In genomic region chr11:1640076-1640946, GRCh38 we compare ENCODE assay signal across 8 cellular contexts. TPM values are rescaled to one million over a fixed set of nuclear protein-coding genes. Genes with fewer than 3 reads are reported as not detected.
A peak's percentile ranks its signal among the peaks of the same experiment; 100 is the strongest.
DNase-seq lines count a peak whose midpoint lies in the region; ATAC-seq and TF ChIP-seq lines count a peak whose summit lies in the region.

No MANE protein-coding gene starts in this region.

- no peaks in the 10 kb centered on the region for H3K9me3 Mint-ChIP-seq in activated CD4-positive, alpha-beta T cell treated with anti-CD3 and anti-CD28 coated beads for 36 hours (ENCODE audit: low read depth)

- H3K4me1 ChIP-seq in heart right ventricle (peaks cover 0 to 28% (median 15%) of the 10 kb centered on the region in 9 donors), ovary (ENCODE audit: insufficient read depth) (no peaks in the 10 kb centered on the region)

- H3K36me3 ChIP-seq in heart right ventricle (no peaks in the 10 kb centered on the region), ovary (no peaks in the 10 kb centered on the region)

- TF ChIP-seq CTCF in heart right ventricle (IDR thresholded peaks at IDR 0.05) (peak; percentile 60 to 90 (median 78)), ovary (IDR thresholded peaks at IDR 0.05) (no peak)

- peaks cover 6% of the 10 kb centered on the region for H3K27me3 Mint-ChIP-seq in activated CD4-positive, alpha-beta T cell treated with anti-CD3 and anti-CD28 coated beads for 36 hours

- 49 to 59% methylated on average over 32 of the region's 32 CpGs for WGBS in heart right ventricle, 2 donors
- 52 to 59% (median 53%) methylated on average over 32 of the region's 32 CpGs for WGBS in ovary, 3 donors

- H3K4me3 ChIP-seq in heart right ventricle = no peak overlapping the region
- H3K4me3 ChIP-seq in ovary = no peak overlapping the region

- no peaks in the 10 kb centered on the region for H3K36me3 Mint-ChIP-seq in activated CD4-positive, alpha-beta T cell treated with anti-CD3 and anti-CD28 coated beads for 36 hours (ENCODE audit: low read depth)

- TF ChIP-seq POLR2A in ovary (IDR thresholded peaks at IDR 0.05) = no peak

- H3K4me3 Mint-ChIP-seq in activated CD4-positive, alpha-beta T cell treated with anti-CD3 and anti-CD28 coated beads for 36 hours = no peak overlapping the region

- CTCF ChIA-PET in activated CD4-positive, alpha-beta T cell treated with anti-CD3 and anti-CD28 coated beads for 36 hours (lab: Charles Lee) = interaction anchor here (0.5 to 1.7 kb wide), 10 partner anchors 11 to 1117 kb away, joined by 3 to 9 read pairs (median 3); no protein-coding TSS in a partner anchor

- no peak overlapping the region for H3K27ac Mint-ChIP-seq in activated CD4-positive, alpha-beta T cell treated with anti-CD3 and anti-CD28 coated beads for 36 hours

- intact Hi-C loops in activated CD4-positive, alpha-beta T cell treated with anti-CD3 and anti-CD28 coated beads for 36 hours (cut with DNase I, micrococcal nuclease) = no loop called here
- intact Hi-C loops in heart right ventricle (cut with DNase I) = loop anchor here in 1 of 10 donors (10.0 kb wide), 1 partner anchor 514 kb away; no protein-coding TSS in a partner anchor
- intact Hi-C loops in ovary (cut with DNase I) = no loop called here

- POLR2A ChIA-PET in activated CD4-positive, alpha-beta T cell treated with anti-CD3 and anti-CD28 coated beads for 36 hours (lab: Charles Lee) = no interaction called here

- no peak for TF ChIP-seq EP300 in ovary (IDR thresholded peaks at IDR 0.05)

- H3K9me3 ChIP-seq in heart right ventricle = no peaks in the 10 kb centered on the region
- no peaks in the 10 kb centered on the region for H3K9me3 ChIP-seq in ovary

- DNase-seq in activated CD4-positive, alpha-beta T cell treated with anti-CD3 and anti-CD28 coated beads for 36 hours = peak; percentile 54
- no peak for DNase-seq in activated CD4-positive, alpha-beta T cell treated with anti-CD3 and anti-CD28 coated beads for 1 hour
- DNase-seq in NAMALWA (ENCODE audit: low spot score) = peak; percentile 35
- DNase-seq in activated CD8-positive, alpha-beta memory T cell treated with anti-CD3 and anti-CD28 coated beads, Interleukin-2, amount 50 U/mL, for 48 hours = peak; percentile 69
- DNase-seq in heart right ventricle = no peak
- DNase-seq in stimulated activated CD4-positive, alpha-beta T cell treated with anti-CD3 and anti-CD28 coated beads, Interleukin-4, amount 100 ng/mL, for 1 hour = peak; percentile 34
- no peak for DNase-seq in ovary

- peak overlapping the region in 3 of 10 donors; percentile 62 to 69 (median 68) for H3K27ac ChIP-seq in heart right ventricle
- H3K27ac ChIP-seq in ovary = no peak overlapping the region

- no peaks in the 10 kb centered on the region for H3K4me1 Mint-ChIP-seq in activated CD4-positive, alpha-beta T cell treated with anti-CD3 and anti-CD28 coated beads for 36 hours

- peak; percentile 49 for ATAC-seq in activated CD4-positive, alpha-beta T cell treated with anti-CD3 and anti-CD28 coated beads for 36 hours
- ATAC-seq in heart right ventricle = peak; percentile 39 to 56 (median 46)
- no peak for ATAC-seq in GM19035 (IDR thresholded peaks at IDR 0.05; ENCODE audit: unreplicated experiment)

- H3K27me3 ChIP-seq in heart right ventricle (peaks cover 0 to 28% (median 16%) of the 10 kb centered on the region in 7 donors), ovary (no peaks in the 10 kb centered on the region)

RNA-seq across cellular contexts. Expression of gene KRTAP5-5, which starts 10.7 kb away (rescaled TPM):
- total RNA-seq in activated CD4-positive, alpha-beta T cell treated with anti-CD3 and anti-CD28 coated beads for 36 hours = not detected
- total RNA-seq in heart right ventricle (not detected), ovary (not detected)
- polyA plus RNA-seq in heart right ventricle (not detected), ovary (not detected)

RNA-seq across cellular contexts. Expression of gene KRTAP5-4, which starts 18.4 kb away (rescaled TPM):
- total RNA-seq in activated CD4-positive, alpha-beta T cell treated with anti-CD3 and anti-CD28 coated beads for 36 hours = not detected
- not detected for total RNA-seq in heart right ventricle
- not detected for polyA plus RNA-seq in heart right ventricle
- total RNA-seq in ovary = not detected
- not detected for polyA plus RNA-seq in ovary

RNA-seq across cellular contexts. Expression of gene KRTAP5-3, which starts 32.0 kb away (rescaled TPM):
- not detected for total RNA-seq in activated CD4-positive, alpha-beta T cell treated with anti-CD3 and anti-CD28 coated beads for 36 hours
- total RNA-seq in heart right ventricle = not detected
- not detected for polyA plus RNA-seq in heart right ventricle
- not detected for total RNA-seq in ovary
- not detected for polyA plus RNA-seq in ovary

RNA-seq across cellular contexts. Expression of gene KRTAP5-2, which starts 42.2 kb away (rescaled TPM):
- total RNA-seq in activated CD4-positive, alpha-beta T cell treated with anti-CD3 and anti-CD28 coated beads for 36 hours = not detected
- total RNA-seq in heart right ventricle (not detected), ovary (not detected)
- polyA plus RNA-seq in heart right ventricle (under 1 TPM in 1 of 2 donors, not detected in 1; 0.04 TPM), ovary (not detected)

RNA-seq across cellular contexts. Expression of gene KRTAP5-1, which starts 55.2 kb away (rescaled TPM):
- total RNA-seq in activated CD4-positive, alpha-beta T cell treated with anti-CD3 and anti-CD28 coated beads for 36 hours = not detected
- not detected for total RNA-seq in heart right ventricle
- polyA plus RNA-seq in heart right ventricle = not detected
- not detected for total RNA-seq in ovary
- not detected for polyA plus RNA-seq in ovary

Comparison
In these comparisons a context has a peak if more than half of its experiments do, and no peak if none do; other contexts are left out.
1. DNase-seq: peak in activated CD4-positive, alpha-beta T cell treated with anti-CD3 and anti-CD28 coated beads for 36 hours (single experiment), NAMALWA (single experiment), activated CD8-positive, alpha-beta memory T cell treated with anti-CD3 and anti-CD28 coated beads, Interleukin-2, amount 50 U/mL, for 48 hours (single experiment) and stimulated activated CD4-positive, alpha-beta T cell treated with anti-CD3 and anti-CD28 coated beads, Interleukin-4, amount 100 ng/mL, for 1 hour (single experiment); none in activated CD4-positive, alpha-beta T cell treated with anti-CD3 and anti-CD28 coated beads for 1 hour (single experiment), heart right ventricle (0 of 2) and ovary (0 of 5).
2. CTCF ChIP-seq: peak in heart right ventricle (9 of 9); none in ovary (0 of 3).